ENCODE assay signal across 5 cellular contexts in genomic region chr13:104961246-104961645, GRCh38.
"Had no signal": no experiment of that assay in that cellular context is flagged by ENCODE, and none has a peak within 500 bp of the region (broad histone marks: within the 10 kb centered on the region; RNA-seq: fewer than 3 reads in every experiment).

No MANE protein-coding gene starts in this region.

- DNase-seq: IMR-90, KBM-7, KG1 had no signal

- ATAC-seq: HepG2, K562 had no signal
